ENCODE assay signal across 23 cellular contexts in genomic region chr4:8312069-8312445, GRCh38. TPM values are rescaled to one million over a fixed set of nuclear protein-coding genes. Genes with fewer than 3 reads are reported as not detected.
"Had no signal": no experiment of that assay in that cellular context is flagged by ENCODE, and none has a peak within 500 bp of the region (broad histone marks: within the 10 kb centered on the region; RNA-seq: fewer than 3 reads in every experiment).

No MANE protein-coding gene starts in this region.

- DNase-seq: IMR-90, Karpas-422, KG1, MG63, NCI-H1092, NCI-H1105 treated with DMSO at 0.1 percent for 48 hours, NCI-H1436, NCI-H187, NCI-H2029, NCI-H2081 treated with DMSO at 0.1 percent for 48 hours, NCI-H2171, NCI-H226, NCI-H446, NCI-H510A, NCI-H524 treated with DMSO at 0.1 percent for 48 hours, NCI-H69, NCI-H774, RPMI8226, SHP77, SK-N-SH, SW 1271 had no signal

- ATAC-seq: HepG2 had no signal

RNA-seq across cellular contexts. Expression of gene HTRA3, which starts 42.5 kb away (rescaled TPM):
- total RNA-seq: HepG2, SK-MEL-5 had no signal
